Comparison of ENCODE assay signal across 23 cellular contexts in genomic region chr4:118139241-118139640, GRCh38.
"Had no signal": no experiment of that assay in that cellular context is flagged by ENCODE, and none has a peak within 500 bp of the region (broad histone marks: within the 10 kb centered on the region; RNA-seq: fewer than 3 reads in every experiment).

No MANE protein-coding gene starts in this region.

- DNase-seq: activated CD4-positive, alpha-beta memory T cell treated with anti-CD3 and anti-CD28 coated beads for 36 hours; activated CD4-positive, alpha-beta T cell treated with anti-CD3 and anti-CD28 coated beads, Interleukin-2, amount 10 ng/mL, durations not matched to agents 7 days and 5 days; activated CD4-positive, CD25-positive, alpha-beta regulatory T cell; activated CD8-positive, alpha-beta memory T cell treated with anti-CD3 and anti-CD28 coated beads for 24 hours; activated effector memory CD4-positive, alpha-beta T cell treated with anti-CD3 and anti-CD28 coated beads, Interleukin-2, amount 50 U/mL, for 16 hours; activated naive CD4-positive, alpha-beta T cell treated with Interleukin-2 at 50 U/mL for 16 hours; activated naive CD8-positive, alpha-beta T cell treated with anti-CD3 and anti-CD28 coated beads, Interleukin-2, amount 50 U/mL, for 24 hours; activated T-cell treated with anti-CD3 and anti-CD28 coated beads, Interleukin-2, amount 50 U/mL, for 4 hours; amniotic stem cell; body of pancreas; central memory CD4-positive, alpha-beta T cell; MM.1S; NCI-H1105; NCI-H146; NCI-H1930; NCI-H345; NCI-H510A; NCI-H526 treated with DMSO at 0.1 percent for 48 hours; NCI-H82; SJCRH30; T-cell; T-helper 2 cell; T1000 had no signal
